ENCODE assay signal across 26 cellular contexts in the genomic region with DNA sequence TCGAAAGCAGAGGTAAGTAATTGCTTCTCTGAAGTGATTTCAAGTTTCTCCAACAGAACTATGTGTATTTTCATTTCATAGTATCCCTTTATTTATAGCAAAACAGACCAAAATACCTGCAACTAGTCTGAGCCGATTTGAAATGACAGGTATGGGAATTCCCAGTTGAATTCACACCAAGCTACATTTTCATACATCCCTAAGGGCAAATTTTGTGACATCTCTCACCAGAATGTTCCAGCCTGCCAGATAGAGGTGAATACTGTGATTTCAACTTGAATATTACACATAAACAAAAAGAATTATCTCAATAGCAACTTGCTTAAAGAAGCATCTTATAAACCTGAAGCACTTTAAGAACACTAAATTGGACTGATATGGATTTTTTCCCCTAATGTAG.
"Had no signal": no experiment of that assay in that cellular context is flagged by ENCODE, and none has a peak within 500 bp of the region (broad histone marks: within the 10 kb centered on the region; RNA-seq: fewer than 3 reads in every experiment).

No MANE protein-coding gene starts in this region.

- DNase-seq: dorsolateral prefrontal cortex; effector CD4-positive, alpha-beta T cell; gastrocnemius medialis; head of caudate nucleus; left ventricle myocardium superior; lower lobe of right lung; naive B cell; right lobe of liver; stimulated activated CD4-positive, alpha-beta T cell treated with anti-CD3 and anti-CD28 coated beads, Interleukin-2, amount 100 ng/mL, for 24 hours; stimulated activated CD4-positive, alpha-beta T cell treated with anti-CD3 and anti-CD28 coated beads, Interleukin-4, amount 100 ng/mL, for 24 hours; stimulated activated naive CD4-positive, alpha-beta T cell treated with Interleukin-2 at 50 U/mL for 16 hours; substantia nigra; testis; tibial artery; upper lobe of left lung had no signal

- ATAC-seq: esophagus mucosa; gastrocnemius medialis; left ventricle myocardium superior; natural killer cell treated with Interleukin-12 subunit alpha and Interleukin-12 subunit beta and Interleukin-15 and Interleukin-18, amount 100 ng/mL, for 72 hours; right lobe of liver; stimulated activated effector memory CD8-positive, alpha-beta T cell treated with anti-CD3 and anti-CD28 coated beads, Interleukin-12 subunit alpha, Interleukin-12 subunit beta, amount 100 ng/mL, for 72 hours had no signal

- H3K9ac ChIP-seq: parathyroid adenoma had no signal

- H3K4me1 ChIP-seq: lower lobe of right lung, parathyroid adenoma, right lobe of liver, testis had no signal

- H3K9me3 Mint-ChIP-seq: memory B cell; naive B cell; natural killer cell treated with Interleukin-12 subunit alpha and Interleukin-12 subunit beta and Interleukin-15 and Interleukin-18, amount 100 ng/mL, for 72 hours; neural crest cell; stimulated activated effector memory CD8-positive, alpha-beta T cell treated with anti-CD3 and anti-CD28 coated beads, Interleukin-12 subunit alpha, Interleukin-12 subunit beta, amount 100 ng/mL, for 72 hours had no signal

- H3K4me1 Mint-ChIP-seq: neural crest cell; stimulated activated effector memory CD8-positive, alpha-beta T cell treated with anti-CD3 and anti-CD28 coated beads, Interleukin-12 subunit alpha, Interleukin-12 subunit beta, amount 100 ng/mL, for 72 hours had no signal

- H3K27me3 ChIP-seq: dorsolateral prefrontal cortex, gastrocnemius medialis, right lobe of liver, testis, tibial artery, upper lobe of left lung, vagina had no signal

- H3K9me3 ChIP-seq: gastrocnemius medialis, lower lobe of right lung, neutrophil, right lobe of liver, testis, tibial artery, upper lobe of left lung, vagina had no signal

- H3K4me3 Mint-ChIP-seq: memory B cell; naive B cell; natural killer cell treated with Interleukin-12 subunit alpha and Interleukin-12 subunit beta and Interleukin-15 and Interleukin-18, amount 100 ng/mL, for 72 hours; neural crest cell; stimulated activated effector memory CD8-positive, alpha-beta T cell treated with anti-CD3 and anti-CD28 coated beads, Interleukin-12 subunit alpha, Interleukin-12 subunit beta, amount 100 ng/mL, for 72 hours had no signal

- H3K36me3 Mint-ChIP-seq: natural killer cell treated with Interleukin-12 subunit alpha and Interleukin-12 subunit beta and Interleukin-15 and Interleukin-18, amount 100 ng/mL, for 72 hours; stimulated activated effector memory CD8-positive, alpha-beta T cell treated with anti-CD3 and anti-CD28 coated beads, Interleukin-12 subunit alpha, Interleukin-12 subunit beta, amount 100 ng/mL, for 72 hours had no signal

- H3K27ac ChIP-seq: dorsolateral prefrontal cortex, epithelial cell of prostate, gastrocnemius medialis, lower lobe of right lung, neutrophil, parathyroid adenoma, right lobe of liver, testis, tibial artery, upper lobe of left lung, vagina had no signal

- H3K27me3 Mint-ChIP-seq: memory B cell; naive B cell; natural killer cell treated with Interleukin-12 subunit alpha and Interleukin-12 subunit beta and Interleukin-15 and Interleukin-18, amount 100 ng/mL, for 72 hours; progenitor cell of endocrine pancreas had no signal

- H3K4me2 ChIP-seq: smooth muscle cell had no signal

- H3K27ac Mint-ChIP-seq: memory B cell; natural killer cell treated with Interleukin-12 subunit alpha and Interleukin-12 subunit beta and Interleukin-15 and Interleukin-18, amount 100 ng/mL, for 72 hours; progenitor cell of endocrine pancreas; stimulated activated effector memory CD8-positive, alpha-beta T cell treated with anti-CD3 and anti-CD28 coated beads, Interleukin-12 subunit alpha, Interleukin-12 subunit beta, amount 100 ng/mL, for 72 hours had no signal

- H3K4me3 ChIP-seq: dorsolateral prefrontal cortex, gastrocnemius medialis, lower lobe of right lung, right lobe of liver, smooth muscle cell, testis, tibial artery, upper lobe of left lung, vagina had no signal

- H3K36me3 ChIP-seq: gastrocnemius medialis, lower lobe of right lung, neutrophil, right lobe of liver, tibial artery, upper lobe of left lung, vagina had no signal
